ENCODE assay signal across 15 cellular contexts in genomic region chr18:24631238-24632025, GRCh38.
DNase-seq lines count a peak whose midpoint lies in the region; ATAC-seq and TF ChIP-seq lines count a peak whose summit lies in the region.
"Had no signal": no experiment of that assay in that cellular context is flagged by ENCODE, and none has a peak within 500 bp of the region (broad histone marks: within the 10 kb centered on the region; RNA-seq: fewer than 3 reads in every experiment).

No MANE protein-coding gene starts in this region.

- H3K4me3 Mint-ChIP-seq in WTC11, result peak overlapping the region; percentile 32
- H3K4me3 Mint-ChIP-seq: activated T-helper 17 cell treated with anti-CD3 and anti-CD28 coated beads, Interleukin-2, amount 50 U/mL, for 72 hours had no signal

- BruUV-seq in IMR-90 (replicated peaks; lab: Mats Ljungman, UMichigan), result no TSS peak

- H3K4me1 Mint-ChIP-seq in WTC11, result peaks cover 16% of the 10 kb centered on the region
- H3K4me1 Mint-ChIP-seq: activated T-helper 17 cell treated with anti-CD3 and anti-CD28 coated beads, Interleukin-2, amount 50 U/mL, for 72 hours had no signal

- H4K8ac ChIP-seq in IMR-90 (ENCODE audit: low read depth in 2 of 2, low read length in 2 of 2), result peak overlapping the region in 1 of 2 experiments; percentile 72; a peak in 1 of 4 replicates

- H2AFZ ChIP-seq in IMR-90 (replicated peaks; ENCODE audit: low read length, poor library complexity), result peak overlapping the region; percentile 54

- 0 out of 2 replicates have a peak overlapping the region, but pooled peaks have one; percentile 15 for H4K91ac ChIP-seq in IMR-90 (ENCODE audit: insufficient read depth, low read depth, low read length)

- peak overlapping the region; percentile 78 for H2BK120ac ChIP-seq in IMR-90 (ENCODE audit: low read depth, low read length)

- peak overlapping the region; percentile 66 for H4K5ac ChIP-seq in IMR-90 (ENCODE audit: low read depth, low read length)

- H3K27me3 ChIP-seq in IMR-90 (ENCODE audit: control insufficient read depth, insufficient read depth, low read length), result no peaks in the 10 kb centered on the region
- peaks cover 32% of the 10 kb centered on the region for H3K27me3 ChIP-seq in iPS-15b (ENCODE audit: control insufficient read depth, insufficient read depth, low read length)
- H3K27me3 ChIP-seq: BE2C, body of pancreas, stomach had no signal

- H3K36me3 Mint-ChIP-seq in WTC11, result no peaks in the 10 kb centered on the region

- TF ChIP-seq CTCF in IMR-90 (conservative IDR thresholded peaks at IDR 0.05; ENCODE audit: low read depth, low read length) (no peak), WTC11 (IDR thresholded peaks at IDR 0.05) (no peak)

- H3K79me1 ChIP-seq in IMR-90 (ENCODE audit: low read depth in 1 of 2, low read length in 2 of 2), result no peaks in the 10 kb centered on the region

- H2AK9ac ChIP-seq in IMR-90 (replicated peaks; ENCODE audit: low read depth, low read length, poor library complexity), result peak overlapping the region; percentile 39

- intact Hi-C loops in IMR-90 (cut with micrococcal nuclease), result no loop called here

- DNase-seq in DMS 273 (lab: John Stamatoyannopoulos, UW; ENCODE audit: unreplicated experiment) (peak; percentile 91), IMR-90 (peak; percentile 15), WTC11 (ENCODE audit: low spot score) (peak; percentile 31), NCI-H526 (lab: John Stamatoyannopoulos, UW) (no peak), kidney tubule cell (ENCODE audit: low spot score) (no peak)
- DNase-seq: BE2C; body of pancreas; psoas muscle; stimulated activated CD4-positive, alpha-beta T cell treated with anti-CD3 and anti-CD28 coated beads, Interleukin-4, amount 100 ng/mL, for 1 hour; stomach had no signal

- peaks cover 15% of the 10 kb centered on the region for H3K4me1 ChIP-seq in IMR-90 (ENCODE audit: control insufficient read depth, insufficient read depth, low read length)
- no peaks in the 10 kb centered on the region for H3K4me1 ChIP-seq in iPS-15b (ENCODE audit: control insufficient read depth, insufficient read depth, low read length)
- H3K4me1 ChIP-seq: BE2C, body of pancreas, psoas muscle had no signal

- dilution Hi-C loops in IMR-90 (cut with HindIII; ENCODE audit: low sequenced_read_pairs, unreplicated experiment), result no loop called here

- no peak overlapping the region for H2BK5ac ChIP-seq in IMR-90 (ENCODE audit: low read depth, low read length, poor library complexity, severe bottlenecking)

- H3K4me3 ChIP-seq in IMR-90 (ENCODE audit: insufficient read depth, low read depth, low read length) (no peak overlapping the region), iPS-15b (ENCODE audit: low read depth, low read length) (peak overlapping the region; percentile 51)
- H3K4me3 ChIP-seq: body of pancreas, psoas muscle, stomach had no signal

- CTCF ChIA-PET in IMR-90 (lab: Yijun Ruan, JAX) (no interaction called here), WTC11 (lab: Charles Lee) (interaction anchor here (0.6 to 2.8 kb wide), 11 partner anchors 12 to 144 kb away, joined by 3 to 19 read pairs (median 3); no protein-coding TSS in a partner anchor)

- H3K9ac ChIP-seq in IMR-90 (ENCODE audit: low read depth, low read length), result no peak overlapping the region
- H3K9ac ChIP-seq in iPS-15b (ENCODE audit: low read depth, low read length), result peak overlapping the region; percentile 9

- in situ Hi-C loops in IMR-90 (cut with MboI; ENCODE audit: low sequenced_read_pairs), result no loop called here

- peak overlapping the region; percentile 49; the same call in 1 of the 3 replicates for H2BK15ac ChIP-seq in IMR-90 (ENCODE audit: low read depth, low read length)

- H3K14ac ChIP-seq in IMR-90 (replicated peaks; ENCODE audit: low read depth, low read length), result peak overlapping the region; percentile 88

- no peak for ATAC-seq in IMR-90 (ENCODE audit: low read depth)
- ATAC-seq in WTC11, result peak; percentile 96
- ATAC-seq in GM18502 (IDR thresholded peaks at IDR 0.05; ENCODE audit: poor library complexity, unreplicated experiment), result no peak
- no peak for ATAC-seq in GM18873 (IDR thresholded peaks at IDR 0.05; ENCODE audit: low FRiP score, unreplicated experiment)
- ATAC-seq: activated T-helper 17 cell treated with anti-CD3 and anti-CD28 coated beads, Interleukin-2, amount 50 U/mL, for 72 hours; body of pancreas; psoas muscle; SK-N-SH treated with all-trans-retinoic acid at 6 μM for 48 hours had no signal

- H3K27me3 Mint-ChIP-seq in WTC11 (ENCODE audit: low read depth), result peaks cover 4% of the 10 kb centered on the region; the same call in 1 of the 2 replicates

- peak overlapping the region; percentile 74 for H3K18ac ChIP-seq in IMR-90 (ENCODE audit: low read depth, low read length)

- no peaks in the 10 kb centered on the region for H3K36me3 ChIP-seq in IMR-90 (ENCODE audit: control insufficient read depth, insufficient read depth, low read length)
- H3K36me3 ChIP-seq in iPS-15b (ENCODE audit: control insufficient read depth, insufficient read depth, low read length), result no peaks in the 10 kb centered on the region
- H3K36me3 ChIP-seq: BE2C, stomach had no signal

- no peak overlapping the region for H3K27ac Mint-ChIP-seq in WTC11
- H3K27ac Mint-ChIP-seq: activated T-helper 17 cell treated with anti-CD3 and anti-CD28 coated beads, Interleukin-2, amount 50 U/mL, for 72 hours had no signal

- H3K27ac ChIP-seq in IMR-90 (ENCODE audit: insufficient read depth, low read length), result no peak overlapping the region
- H3K27ac ChIP-seq: body of pancreas, psoas muscle, stomach had no signal

- no peak for TF ChIP-seq RAD21 in IMR-90 (IDR thresholded peaks at IDR 0.05; ENCODE audit: low read length)

- POLR2A ChIA-PET in IMR-90 (lab: Charles Lee; ENCODE audit: unreplicated experiment) (no interaction called here), WTC11 (lab: Charles Lee) (interaction anchor here (0.5 kb wide), 1 partner anchor 1427 kb away, joined by 5 read pairs; no protein-coding TSS in a partner anchor)

- H3K9me3 ChIP-seq in IMR-90 (ENCODE audit: control insufficient read depth, insufficient read depth, low read length) (no peaks in the 10 kb centered on the region), iPS-15b (ENCODE audit: control insufficient read depth, insufficient read depth, low read length) (no peaks in the 10 kb centered on the region)
- H3K9me3 ChIP-seq: BE2C, body of pancreas, psoas muscle, stomach had no signal

- H3K9me1 ChIP-seq in IMR-90 (ENCODE audit: insufficient read depth, low read length), result peaks cover 4% of the 10 kb centered on the region

- peak overlapping the region; percentile 49 for H3K4ac ChIP-seq in IMR-90 (ENCODE audit: low read depth, low read length)

- no peaks in the 10 kb centered on the region for H4K20me1 ChIP-seq in IMR-90 (ENCODE audit: insufficient read depth, low read length)

- peak overlapping the region; percentile 54; the same call in 1 of the 2 replicates for H3K23ac ChIP-seq in IMR-90 (ENCODE audit: low read depth, low read length)

- no peak for TF ChIP-seq POLR2A in IMR-90 (IDR thresholded peaks at IDR 0.05; ENCODE audit: low read depth, low read length)

- H2AK5ac ChIP-seq in IMR-90 (ENCODE audit: low read depth, low read length), result peak overlapping the region; percentile 12; the same call in 1 of the 2 replicates

- peak overlapping the region; percentile 69 for H3K4me2 ChIP-seq in IMR-90 (ENCODE audit: low read depth, low read length)

- no peak overlapping the region for H3K56ac ChIP-seq in IMR-90 (ENCODE audit: extremely low read depth, insufficient read depth, low read length)

- H2BK20ac ChIP-seq in IMR-90 (ENCODE audit: low read depth, low read length), result peak overlapping the region; percentile 64

- 41% methylated on average over 6 of the region's 21 CpGs; no CpG with 5 or more reads in 1 of the 2 experiments for WGBS in IMR-90 (ENCODE audit: extremely low coverage in 2 of 2, insufficient read length in 1 of 2), 2 experiments

- H3K9me3 Mint-ChIP-seq in WTC11, result no peaks in the 10 kb centered on the region
- H3K9me3 Mint-ChIP-seq: activated T-helper 17 cell treated with anti-CD3 and anti-CD28 coated beads, Interleukin-2, amount 50 U/mL, for 72 hours had no signal

TF ChIP-seq in IMR-90, 13 proteins besides CTCF, POLR2A, EP300 and RAD21:
- TF ChIP-seq SMC3 (IDR thresholded peaks at IDR 0.05; ENCODE audit: low read depth, low read length), result no peak

TF ChIP-seq in WTC11, 78 proteins besides CTCF, POLR2A, EP300 and RAD21:
- no peak for TF ChIP-seq NR1H2 (CRISPR knock-in tag; IDR thresholded peaks at IDR 0.05)

Comparison
In these comparisons a context has a peak if more than half of its experiments do, and no peak if none do; other contexts are left out.
1. DNase-seq: peak in DMS 273 (single experiment), IMR-90 (single experiment) and WTC11 (single experiment); none in NCI-H526 (0 of 2) and kidney tubule cell (single experiment).